In the genomic region with DNA sequence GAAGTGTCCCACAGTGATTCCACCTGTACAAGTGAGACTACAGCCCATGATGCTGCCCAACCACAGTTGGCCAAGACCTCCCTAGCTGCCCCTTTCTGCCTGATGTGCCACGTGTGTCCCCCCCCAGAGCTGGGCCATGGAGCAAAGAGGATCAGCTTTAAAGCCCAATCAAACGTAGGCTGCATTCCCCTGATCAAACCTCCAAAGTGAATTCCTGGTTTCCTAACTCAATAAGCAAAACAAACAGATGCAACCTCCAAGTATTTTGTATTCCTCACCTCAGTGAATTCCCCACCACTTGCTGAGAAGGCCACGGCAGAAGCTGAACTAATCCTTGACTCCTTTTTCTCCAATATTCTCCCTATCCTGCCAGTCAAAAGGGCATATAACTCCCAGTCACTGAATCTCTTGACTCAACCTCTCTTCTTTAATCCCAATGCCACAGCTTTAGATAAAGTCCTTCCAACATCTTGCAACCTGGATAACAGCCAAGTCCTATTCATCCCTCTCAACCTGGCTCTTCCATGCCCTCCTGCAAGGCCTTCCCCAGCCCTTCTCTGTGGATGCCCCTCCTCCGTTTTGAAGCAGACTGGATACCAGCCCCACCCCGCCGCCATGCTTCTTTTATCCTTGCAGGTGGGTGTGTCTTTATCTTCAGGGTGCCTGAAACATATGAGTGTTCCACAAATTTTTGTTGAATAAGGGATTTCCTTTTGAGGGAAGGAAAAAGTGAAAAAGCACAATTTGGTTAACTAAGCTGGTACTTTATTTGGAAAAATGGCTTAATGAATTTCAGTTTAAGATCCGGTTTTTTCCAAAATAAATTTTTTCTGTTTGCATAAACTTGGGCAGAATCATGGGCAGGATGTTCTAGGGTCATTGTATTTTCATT, we compare ENCODE assay signal across 14 cellular contexts.
DNase-seq lines count a peak whose midpoint lies in the region; ATAC-seq and TF ChIP-seq lines count a peak whose summit lies in the region.
"Had no signal": no experiment of that assay in that cellular context is flagged by ENCODE, and none has a peak within 500 bp of the region (broad histone marks: within the 10 kb centered on the region; RNA-seq: fewer than 3 reads in every experiment).

No MANE protein-coding gene starts in this region.

- intact Hi-C loops in IMR-90 (cut with micrococcal nuclease) = loop anchor here (5.0 kb wide), 1 partner anchor 130 kb away; no protein-coding TSS in a partner anchor
- intact Hi-C loops in naive thymus-derived CD4-positive, alpha-beta T cell (cut with micrococcal nuclease) = loop anchor here in 1 of 2 donors (5.0 kb wide), 2 partner anchors 130 to 385 kb away; no protein-coding TSS in a partner anchor

- peaks cover 49% of the 10 kb centered on the region for H3K36me3 Mint-ChIP-seq in activated T-cell treated with anti-CD3 and anti-CD28 coated beads, Interleukin-2, amount 50 U/mL, for 24 hours (ENCODE audit: low read depth)
- H3K36me3 Mint-ChIP-seq in activated T-cell treated with anti-CD3 and anti-CD28 coated beads, Interleukin-2, amount 50 U/mL, for 4 hours (ENCODE audit: insufficient read depth) = peaks cover 37% of the 10 kb centered on the region
- H3K36me3 Mint-ChIP-seq in activated naive CD8-positive, alpha-beta T cell treated with anti-CD3 and anti-CD28 coated beads, Interleukin-2, amount 50 U/mL, for 24 hours (ENCODE audit: low read depth) = peaks cover 19% of the 10 kb centered on the region
- H3K36me3 Mint-ChIP-seq in naive thymus-derived CD4-positive, alpha-beta T cell = peaks cover 8 to 40% (median 26%) of the 10 kb centered on the region in 5 donors

- no peak overlapping the region for H2BK15ac ChIP-seq in IMR-90 (ENCODE audit: low read depth, low read length)

- peaks cover 8% of the 10 kb centered on the region for H3K9me1 ChIP-seq in IMR-90 (ENCODE audit: insufficient read depth, low read length)

- peaks cover 2% of the 10 kb centered on the region; the same call in 1 of the 2 replicates for H3K36me3 ChIP-seq in IMR-90 (ENCODE audit: control insufficient read depth, insufficient read depth, low read length)
- peaks cover 0 to 4% (median 0%) of the 10 kb centered on the region in 3 experiments for H3K36me3 ChIP-seq in naive thymus-derived CD4-positive, alpha-beta T cell (ENCODE audit: control insufficient read depth in 2 of 3, insufficient read depth in 3 of 3, low read length in 3 of 3)
- H3K36me3 ChIP-seq: adrenal gland had no signal

- BruUV-seq in IMR-90 (replicated peaks; lab: Mats Ljungman, UMichigan) = no TSS peak

- H2AK5ac ChIP-seq in IMR-90 (ENCODE audit: low read depth, low read length) = peak overlapping the region; percentile 33; the same call in 1 of the 2 replicates

- POLR2A ChIA-PET in IMR-90 (lab: Charles Lee; ENCODE audit: unreplicated experiment) = interaction anchor here (0.6 to 0.7 kb wide), 3 partner anchors 76 to 233 kb away, joined by 3 to 15 read pairs (median 4); no protein-coding TSS in a partner anchor
- POLR2A ChIA-PET in naive thymus-derived CD4-positive, alpha-beta T cell (lab: Charles Lee) = interaction anchor here (0.6 kb wide), 2 partner anchors 173 to 886 kb away, joined by 3 read pairs; no protein-coding TSS in a partner anchor

- no peak overlapping the region for H3K4me2 ChIP-seq in IMR-90 (ENCODE audit: low read depth, low read length)

- no peak overlapping the region; the same call in 1 of the 2 replicates for H4K91ac ChIP-seq in IMR-90 (ENCODE audit: insufficient read depth, low read depth, low read length)

- no peak overlapping the region for H3K4me3 ChIP-seq in IMR-90 (ENCODE audit: insufficient read depth, low read depth, low read length)
- no peak overlapping the region for H3K4me3 ChIP-seq in naive thymus-derived CD4-positive, alpha-beta T cell (ENCODE audit: low read length)
- H3K4me3 ChIP-seq: adrenal gland, lower lobe of right lung had no signal

- TF ChIP-seq POLR2A in IMR-90 (IDR thresholded peaks at IDR 0.05; ENCODE audit: low read depth, low read length) = no peak

- TF ChIP-seq CTCF in IMR-90 (conservative IDR thresholded peaks at IDR 0.05; ENCODE audit: low read depth, low read length) = no peak

- no peak overlapping the region for H2BK5ac ChIP-seq in IMR-90 (ENCODE audit: low read depth, low read length, poor library complexity, severe bottlenecking)

- no peak overlapping the region for H2AK9ac ChIP-seq in IMR-90 (replicated peaks; ENCODE audit: low read depth, low read length, poor library complexity)

- H3K4me3 Mint-ChIP-seq in activated T-cell treated with anti-CD3 and anti-CD28 coated beads, Interleukin-2, amount 50 U/mL, for 24 hours = no peak overlapping the region
- H3K4me3 Mint-ChIP-seq in activated T-cell treated with anti-CD3 and anti-CD28 coated beads, Interleukin-2, amount 50 U/mL, for 4 hours = no peak overlapping the region
- H3K4me3 Mint-ChIP-seq in activated naive CD8-positive, alpha-beta T cell treated with anti-CD3 and anti-CD28 coated beads, Interleukin-2, amount 50 U/mL, for 24 hours = no peak overlapping the region
- peak overlapping the region in 2 of 10 donors; percentile 21 to 49 for H3K4me3 Mint-ChIP-seq in naive thymus-derived CD4-positive, alpha-beta T cell

- in situ Hi-C loops in IMR-90 (cut with MboI; ENCODE audit: low sequenced_read_pairs) = no loop called here

- CTCF ChIA-PET in IMR-90 (lab: Yijun Ruan, JAX) = interaction anchor here (0.6 kb wide), 1 partner anchor 144 kb away, joined by 5 read pairs; no protein-coding TSS in a partner anchor
- CTCF ChIA-PET in naive thymus-derived CD4-positive, alpha-beta T cell (lab: Charles Lee) = interaction anchor here (0.6 to 1.9 kb wide), 6 partner anchors 21 to 217 kb away, joined by 3 to 11 read pairs (median 3); no protein-coding TSS in a partner anchor

- no peak for ATAC-seq in activated T-cell treated with anti-CD3 and anti-CD28 coated beads, Interleukin-2, amount 50 U/mL, for 4 hours
- no peak for ATAC-seq in IMR-90 (ENCODE audit: low read depth)
- no peak for ATAC-seq in activated naive CD8-positive, alpha-beta T cell treated with anti-CD3 and anti-CD28 coated beads, Interleukin-2, amount 50 U/mL, for 24 hours
- no peak for ATAC-seq in naive thymus-derived CD4-positive, alpha-beta T cell
- no peak for ATAC-seq in HG03354 (IDR thresholded peaks at IDR 0.05; ENCODE audit: poor library complexity, severe bottlenecking, unreplicated experiment)
- ATAC-seq: lower lobe of right lung had no signal

- H4K8ac ChIP-seq in IMR-90 (ENCODE audit: low read depth in 2 of 2, low read length in 2 of 2) = no peak overlapping the region

- H3K27ac ChIP-seq in IMR-90 (ENCODE audit: insufficient read depth, low read length) = no peak overlapping the region
- no peak overlapping the region for H3K27ac ChIP-seq in naive thymus-derived CD4-positive, alpha-beta T cell (ENCODE audit: low read depth, low read length)
- H3K27ac ChIP-seq: lower lobe of right lung had no signal

- H3K27me3 ChIP-seq in IMR-90 (ENCODE audit: control insufficient read depth, insufficient read depth, low read length) = no peaks in the 10 kb centered on the region
- H3K27me3 ChIP-seq in naive thymus-derived CD4-positive, alpha-beta T cell (ENCODE audit: control insufficient read depth in 2 of 2, insufficient read depth in 2 of 2, low read length in 2 of 2) = no peaks in the 10 kb centered on the region
- H3K27me3 ChIP-seq: adrenal gland had no signal

- no peak overlapping the region for H2BK120ac ChIP-seq in IMR-90 (ENCODE audit: low read depth, low read length)

- no peak overlapping the region for H2BK20ac ChIP-seq in IMR-90 (ENCODE audit: low read depth, low read length)

- H3K4ac ChIP-seq in IMR-90 (ENCODE audit: low read depth, low read length) = no peak overlapping the region

- H3K79me1 ChIP-seq in IMR-90 (ENCODE audit: low read depth in 1 of 2, low read length in 2 of 2) = peaks cover 32 to 67% of the 10 kb centered on the region in 2 experiments

- H3K4me1 ChIP-seq in IMR-90 (ENCODE audit: control insufficient read depth, insufficient read depth, low read length) = peaks cover 11% of the 10 kb centered on the region
- peaks cover 14 to 20% of the 10 kb centered on the region in 2 donors for H3K4me1 ChIP-seq in naive thymus-derived CD4-positive, alpha-beta T cell (ENCODE audit: control insufficient read depth in 2 of 2, insufficient read depth in 2 of 2, low read length in 2 of 2)

- WGBS in IMR-90 (ENCODE audit: extremely low coverage in 2 of 2, insufficient read length in 1 of 2), 2 experiments = 55% methylated on average over 1 of the region's 7 CpGs; no CpG with 5 or more reads in 1 of the 2 experiments

- peaks cover 24% of the 10 kb centered on the region for H4K20me1 ChIP-seq in IMR-90 (ENCODE audit: insufficient read depth, low read length)

- dilution Hi-C loops in IMR-90 (cut with HindIII; ENCODE audit: low sequenced_read_pairs, unreplicated experiment) = no loop called here

- H3K9me3 ChIP-seq in IMR-90 (ENCODE audit: control insufficient read depth, insufficient read depth, low read length) = no peaks in the 10 kb centered on the region
- H3K9me3 ChIP-seq in naive thymus-derived CD4-positive, alpha-beta T cell (ENCODE audit: control insufficient read depth in 2 of 3, low read length in 3 of 3) = no peaks in the 10 kb centered on the region
- H3K9me3 ChIP-seq: adrenal gland, lower lobe of right lung had no signal

- H3K9ac ChIP-seq in IMR-90 (ENCODE audit: low read depth, low read length) = no peak overlapping the region

- DNase-seq in activated T-cell treated with anti-CD3 and anti-CD28 coated beads, Interleukin-2, amount 50 U/mL, for 24 hours = no peak
- DNase-seq in activated T-cell treated with anti-CD3 and anti-CD28 coated beads, Interleukin-2, amount 50 U/mL, for 4 hours = no peak
- no peak for DNase-seq in IMR-90
- DNase-seq in activated naive CD8-positive, alpha-beta T cell treated with anti-CD3 and anti-CD28 coated beads, Interleukin-2, amount 50 U/mL, for 24 hours = no peak
- no peak for DNase-seq in naive thymus-derived CD4-positive, alpha-beta T cell
- no peak for DNase-seq in nucleus accumbens (lab: John Stamatoyannopoulos, UW)
- DNase-seq in A172 (ENCODE audit: low spot score) = no peak
- DNase-seq: activated CD4-positive, alpha-beta T cell treated with anti-CD3 and anti-CD28 coated beads for 4 hours; AML-193; GDM1; lower lobe of right lung; NCI-H510A treated with DMSO at 0.1 percent for 48 hours had no signal

- H3K27me3 Mint-ChIP-seq in activated T-cell treated with anti-CD3 and anti-CD28 coated beads, Interleukin-2, amount 50 U/mL, for 24 hours = no peaks in the 10 kb centered on the region
- no peaks in the 10 kb centered on the region for H3K27me3 Mint-ChIP-seq in activated T-cell treated with anti-CD3 and anti-CD28 coated beads, Interleukin-2, amount 50 U/mL, for 4 hours (ENCODE audit: low read depth)
- H3K27me3 Mint-ChIP-seq in activated naive CD8-positive, alpha-beta T cell treated with anti-CD3 and anti-CD28 coated beads, Interleukin-2, amount 50 U/mL, for 24 hours = no peaks in the 10 kb centered on the region
- no peaks in the 10 kb centered on the region for H3K27me3 Mint-ChIP-seq in naive thymus-derived CD4-positive, alpha-beta T cell

- TF ChIP-seq RAD21 in IMR-90 (IDR thresholded peaks at IDR 0.05; ENCODE audit: low read length) = no peak

- H3K4me1 Mint-ChIP-seq in activated T-cell treated with anti-CD3 and anti-CD28 coated beads, Interleukin-2, amount 50 U/mL, for 24 hours (ENCODE audit: low read depth) = peaks cover 71% of the 10 kb centered on the region
- H3K4me1 Mint-ChIP-seq in activated T-cell treated with anti-CD3 and anti-CD28 coated beads, Interleukin-2, amount 50 U/mL, for 4 hours (ENCODE audit: low read depth) = peaks cover 70% of the 10 kb centered on the region
- peaks cover 62% of the 10 kb centered on the region for H3K4me1 Mint-ChIP-seq in activated naive CD8-positive, alpha-beta T cell treated with anti-CD3 and anti-CD28 coated beads, Interleukin-2, amount 50 U/mL, for 24 hours
- peaks cover 45 to 75% (median 66%) of the 10 kb centered on the region in 7 donors for H3K4me1 Mint-ChIP-seq in naive thymus-derived CD4-positive, alpha-beta T cell

- no peak overlapping the region for H3K56ac ChIP-seq in IMR-90 (ENCODE audit: extremely low read depth, insufficient read depth, low read length)

- peak overlapping the region; percentile 71 for H3K27ac Mint-ChIP-seq in activated T-cell treated with anti-CD3 and anti-CD28 coated beads, Interleukin-2, amount 50 U/mL, for 24 hours
- peak overlapping the region; percentile 27 for H3K27ac Mint-ChIP-seq in activated naive CD8-positive, alpha-beta T cell treated with anti-CD3 and anti-CD28 coated beads, Interleukin-2, amount 50 U/mL, for 24 hours
- peak overlapping the region; percentile 27 to 82 (median 52) for H3K27ac Mint-ChIP-seq in naive thymus-derived CD4-positive, alpha-beta T cell

- peaks cover 5% of the 10 kb centered on the region for H3K9me3 Mint-ChIP-seq in activated T-cell treated with anti-CD3 and anti-CD28 coated beads, Interleukin-2, amount 50 U/mL, for 24 hours
- H3K9me3 Mint-ChIP-seq in activated T-cell treated with anti-CD3 and anti-CD28 coated beads, Interleukin-2, amount 50 U/mL, for 4 hours = peaks cover 8% of the 10 kb centered on the region
- peaks cover 6% of the 10 kb centered on the region for H3K9me3 Mint-ChIP-seq in activated naive CD8-positive, alpha-beta T cell treated with anti-CD3 and anti-CD28 coated beads, Interleukin-2, amount 50 U/mL, for 24 hours
- H3K9me3 Mint-ChIP-seq in naive thymus-derived CD4-positive, alpha-beta T cell = peaks cover 0 to 11% (median 5%) of the 10 kb centered on the region in 11 donors

- no peak overlapping the region for H3K18ac ChIP-seq in IMR-90 (ENCODE audit: low read depth, low read length)

- H4K5ac ChIP-seq in IMR-90 (ENCODE audit: low read depth, low read length) = no peak overlapping the region

- H2AFZ ChIP-seq in IMR-90 (replicated peaks; ENCODE audit: low read length, poor library complexity) = peak overlapping the region; percentile 71

- peak overlapping the region; percentile 34; the same call in 1 of the 2 replicates for H3K23ac ChIP-seq in IMR-90 (ENCODE audit: low read depth, low read length)

- no peak overlapping the region for H3K14ac ChIP-seq in IMR-90 (replicated peaks; ENCODE audit: low read depth, low read length)
